Comparison of ENCODE assay signal across 35 cellular contexts in genomic region chr2:227828385-227828990, GRCh38. TPM values are rescaled to one million over a fixed set of nuclear protein-coding genes. Genes with fewer than 3 reads are reported as not detected.
"Had no signal": no experiment of that assay in that cellular context is flagged by ENCODE, and none has a peak within 500 bp of the region (broad histone marks: within the 10 kb centered on the region; RNA-seq: fewer than 3 reads in every experiment).

No MANE protein-coding gene starts in this region.

- H3K36me3 ChIP-seq: ascending aorta had no signal

- H3K4me1 ChIP-seq: ascending aorta had no signal

- H3K4me3 Mint-ChIP-seq: activated B cell treated with CpG ODN at 0.5 μM for 24 hours; activated CD4-positive, alpha-beta memory T cell treated with anti-CD3 and anti-CD28 coated beads, Interleukin-2, amount 10 ng/mL, durations not matched to agents 7 days and 5 days; activated CD4-positive, alpha-beta T cell treated with anti-CD3 and anti-CD28 coated beads for 36 hours; activated CD4-positive, alpha-beta T cell treated with anti-CD3 and anti-CD28 coated beads, Interleukin-2, amount 10 ng/mL, durations not matched to agents 7 days and 5 days; activated CD8-positive, alpha-beta memory T cell treated with anti-CD3 and anti-CD28 coated beads, Interleukin-2, amount 10 ng/mL, durations not matched to agents 7 days and 5 days; activated CD8-positive, alpha-beta T cell treated with anti-CD3 and anti-CD28 coated beads, Interleukin-2, amount 10 ng/mL, durations not matched to agents 7 days and 5 days; activated naive CD4-positive, alpha-beta T cell treated with anti-CD3 and anti-CD28 coated beads, Interleukin-2, amount 10 ng/mL, durations not matched to agents 7 days and 5 days; activated naive CD4-positive, alpha-beta T cell treated with anti-CD3 and anti-CD28 coated beads, Interleukin-2, amount 50 U/mL, for 24 hours; activated naive CD8-positive, alpha-beta T cell; activated naive CD8-positive, alpha-beta T cell treated with anti-CD3 and anti-CD28 coated beads, Interleukin-2, amount 10 ng/mL, durations not matched to agents 7 days and 5 days; activated naive CD8-positive, alpha-beta T cell treated with anti-CD3 and anti-CD28 coated beads, Interleukin-2, amount 50 U/mL, for 24 hours; activated T-cell treated with anti-CD3 and anti-CD28 coated beads, Interleukin-2, amount 50 U/mL, for 24 hours; brain; T-helper 2 cell treated with Interferon-gamma antibody and Interleukin-4, amounts not matched to agents 5 μg/mL and 100 μg/mL, for 36 hours had no signal

- ATAC-seq: activated CD4-positive, alpha-beta T cell treated with anti-CD3 and anti-CD28 coated beads for 36 hours; activated CD8-positive, alpha-beta memory T cell treated with anti-CD3 and anti-CD28 coated beads, Interleukin-2, amount 10 ng/mL, durations not matched to agents 7 days and 5 days; activated CD8-positive, alpha-beta T cell treated with anti-CD3 and anti-CD28 coated beads, Interleukin-2, amount 10 ng/mL, durations not matched to agents 7 days and 5 days; activated naive CD8-positive, alpha-beta T cell treated with anti-CD3 and anti-CD28 coated beads, Interleukin-2, amount 50 U/mL, for 24 hours had no signal

- DNase-seq: activated B cell treated with CpG ODN at 0.5 μM for 24 hours; activated CD4-positive, alpha-beta memory T cell treated with anti-CD3 and anti-CD28 coated beads, Interleukin-2, amount 10 ng/mL, durations not matched to agents 7 days and 5 days; activated CD4-positive, alpha-beta T cell treated with anti-CD3 and anti-CD28 coated beads for 36 hours; activated CD4-positive, alpha-beta T cell treated with anti-CD3 and anti-CD28 coated beads for 48 hours; activated CD4-positive, alpha-beta T cell treated with anti-CD3 and anti-CD28 coated beads, Interleukin-2, amount 10 ng/mL, durations not matched to agents 7 days and 5 days; activated CD4-positive, alpha-beta T cell treated with anti-CD3 and anti-CD28 coated beads, Interleukin-2, amount 50 U/mL, for 48 hours; activated CD4-positive, CD25-positive, alpha-beta regulatory T cell treated with anti-CD3 and anti-CD28 coated beads, Interleukin-2, amount 50 U/mL, for 72 hours; activated CD8-positive, alpha-beta memory T cell treated with anti-CD3 and anti-CD28 coated beads for 24 hours; activated CD8-positive, alpha-beta memory T cell treated with anti-CD3 and anti-CD28 coated beads, Interleukin-2, amount 10 ng/mL, durations not matched to agents 7 days and 5 days; activated CD8-positive, alpha-beta memory T cell treated with anti-CD3 and anti-CD28 coated beads, Interleukin-2, amount 50 U/mL, for 48 hours; activated CD8-positive, alpha-beta T cell treated with anti-CD3 and anti-CD28 coated beads, Interleukin-2, amount 10 ng/mL, durations not matched to agents 7 days and 5 days; activated effector memory CD4-positive, alpha-beta T cell treated with Interleukin-2 at 50 U/mL for 16 hours; activated gamma-delta T cell; activated naive CD4-positive, alpha-beta T cell treated with anti-CD3 and anti-CD28 coated beads, Interleukin-2, amount 10 ng/mL, durations not matched to agents 7 days and 5 days; activated naive CD4-positive, alpha-beta T cell treated with Interleukin-2 at 50 U/mL for 16 hours; activated naive CD8-positive, alpha-beta T cell treated with anti-CD3 and anti-CD28 coated beads, Interleukin-2, amount 10 ng/mL, durations not matched to agents 7 days and 5 days; activated naive CD8-positive, alpha-beta T cell treated with anti-CD3 and anti-CD28 coated beads, Interleukin-2, amount 50 U/mL, for 24 hours; activated T-cell treated with anti-CD3 and anti-CD28 coated beads, Interleukin-2, amount 50 U/mL, for 24 hours; activated T-cell treated with anti-CD3 and anti-CD28 coated beads, Interleukin-2, amount 50 U/mL, for 48 hours; amygdala; anterior cingulate cortex; central memory CD4-positive, alpha-beta T cell; T-helper 2 cell; T-helper 9 cell had no signal

- H3K9me3 ChIP-seq: ascending aorta had no signal

- H3K27me3 Mint-ChIP-seq: activated B cell treated with CpG ODN at 0.5 μM for 24 hours; activated CD4-positive, alpha-beta T cell treated with anti-CD3 and anti-CD28 coated beads, Interleukin-2, amount 10 ng/mL, durations not matched to agents 7 days and 5 days; activated CD8-positive, alpha-beta memory T cell treated with anti-CD3 and anti-CD28 coated beads, Interleukin-2, amount 10 ng/mL, durations not matched to agents 7 days and 5 days; activated T-cell treated with anti-CD3 and anti-CD28 coated beads, Interleukin-2, amount 50 U/mL, for 24 hours had no signal

- H3K4me1 Mint-ChIP-seq: activated B cell treated with CpG ODN at 0.5 μM for 24 hours; activated CD4-positive, alpha-beta T cell treated with anti-CD3 and anti-CD28 coated beads, Interleukin-2, amount 10 ng/mL, durations not matched to agents 7 days and 5 days; activated naive CD4-positive, alpha-beta T cell treated with anti-CD3 and anti-CD28 coated beads, Interleukin-2, amount 10 ng/mL, durations not matched to agents 7 days and 5 days; activated naive CD4-positive, alpha-beta T cell treated with anti-CD3 and anti-CD28 coated beads, Interleukin-2, amount 50 U/mL, for 24 hours; brain had no signal

- H3K36me3 Mint-ChIP-seq: activated CD8-positive, alpha-beta memory T cell treated with anti-CD3 and anti-CD28 coated beads, Interleukin-2, amount 10 ng/mL, durations not matched to agents 7 days and 5 days; activated naive CD4-positive, alpha-beta T cell treated with anti-CD3 and anti-CD28 coated beads, Interleukin-2, amount 10 ng/mL, durations not matched to agents 7 days and 5 days; activated naive CD4-positive, alpha-beta T cell treated with anti-CD3 and anti-CD28 coated beads, Interleukin-2, amount 50 U/mL, for 24 hours; activated naive CD8-positive, alpha-beta T cell; activated naive CD8-positive, alpha-beta T cell treated with anti-CD3 and anti-CD28 coated beads, Interleukin-2, amount 10 ng/mL, durations not matched to agents 7 days and 5 days; brain had no signal

- H3K4me3 ChIP-seq: ascending aorta had no signal

- H3K27ac ChIP-seq: ascending aorta, VCaP had no signal

- FAIRE-seq: TTC549 had no signal

- H3K27ac Mint-ChIP-seq: activated B cell treated with CpG ODN at 0.5 μM for 24 hours; activated CD4-positive, alpha-beta memory T cell treated with anti-CD3 and anti-CD28 coated beads, Interleukin-2, amount 10 ng/mL, durations not matched to agents 7 days and 5 days; activated CD4-positive, alpha-beta T cell treated with anti-CD3 and anti-CD28 coated beads for 36 hours; activated CD4-positive, alpha-beta T cell treated with anti-CD3 and anti-CD28 coated beads, Interleukin-2, amount 10 ng/mL, durations not matched to agents 7 days and 5 days; activated CD8-positive, alpha-beta memory T cell treated with anti-CD3 and anti-CD28 coated beads, Interleukin-2, amount 10 ng/mL, durations not matched to agents 7 days and 5 days; activated CD8-positive, alpha-beta T cell treated with anti-CD3 and anti-CD28 coated beads, Interleukin-2, amount 10 ng/mL, durations not matched to agents 7 days and 5 days; activated naive CD4-positive, alpha-beta T cell treated with anti-CD3 and anti-CD28 coated beads, Interleukin-2, amount 10 ng/mL, durations not matched to agents 7 days and 5 days; activated naive CD4-positive, alpha-beta T cell treated with anti-CD3 and anti-CD28 coated beads, Interleukin-2, amount 50 U/mL, for 24 hours; activated naive CD8-positive, alpha-beta T cell; activated naive CD8-positive, alpha-beta T cell treated with anti-CD3 and anti-CD28 coated beads, Interleukin-2, amount 10 ng/mL, durations not matched to agents 7 days and 5 days; activated naive CD8-positive, alpha-beta T cell treated with anti-CD3 and anti-CD28 coated beads, Interleukin-2, amount 50 U/mL, for 24 hours; activated T-cell treated with anti-CD3 and anti-CD28 coated beads, Interleukin-2, amount 50 U/mL, for 24 hours; activated T-helper 2 cell treated with anti-CD3 and anti-CD28 coated beads, Interferon-gamma antibody, Interleukin-2, Interleukin-4, amounts not matched to agents 10 μg/mL and 5 μg/mL and 100 μg/mL, durations not matched to agents 14 hours and 24 hours and 36 hours; brain; T-helper 2 cell treated with Interferon-gamma antibody and Interleukin-4, amounts not matched to agents 5 μg/mL and 100 μg/mL, for 36 hours had no signal

- H3K27me3 ChIP-seq: ascending aorta had no signal

RNA-seq across cellular contexts. Expression of gene CCL20, which starts 14.8 kb away (rescaled TPM):
- total RNA-seq: activated B cell treated with CpG ODN at 0.5 μM for 24 hours; activated CD8-positive, alpha-beta T cell treated with anti-CD3 and anti-CD28 coated beads, Interleukin-2, amount 10 ng/mL, durations not matched to agents 7 days and 5 days; activated naive CD8-positive, alpha-beta T cell treated with anti-CD3 and anti-CD28 coated beads, Interleukin-2, amount 10 ng/mL, durations not matched to agents 7 days and 5 days; ascending aorta; cardiac septum; cerebellum had no signal

RNA-seq across cellular contexts. Expression of gene DAW1, which starts 42.9 kb away (rescaled TPM):
- total RNA-seq: activated B cell treated with CpG ODN at 0.5 μM for 24 hours; activated CD4-positive, alpha-beta memory T cell treated with anti-CD3 and anti-CD28 coated beads, Interleukin-2, amount 10 ng/mL, durations not matched to agents 7 days and 5 days; activated CD4-positive, alpha-beta T cell treated with anti-CD3 and anti-CD28 coated beads for 36 hours; activated CD4-positive, alpha-beta T cell treated with anti-CD3 and anti-CD28 coated beads, Interleukin-2, amount 10 ng/mL, durations not matched to agents 7 days and 5 days; activated CD8-positive, alpha-beta memory T cell treated with anti-CD3 and anti-CD28 coated beads, Interleukin-2, amount 10 ng/mL, durations not matched to agents 7 days and 5 days; activated CD8-positive, alpha-beta T cell treated with anti-CD3 and anti-CD28 coated beads, Interleukin-2, amount 10 ng/mL, durations not matched to agents 7 days and 5 days; activated naive CD8-positive, alpha-beta T cell treated with anti-CD3 and anti-CD28 coated beads, Interleukin-2, amount 10 ng/mL, durations not matched to agents 7 days and 5 days; activated T-helper 2 cell treated with anti-CD3 and anti-CD28 coated beads, Interferon-gamma antibody, Interleukin-2, Interleukin-4, amounts not matched to agents 10 μg/mL and 5 μg/mL and 100 μg/mL, durations not matched to agents 14 hours and 24 hours and 36 hours; ascending aorta; cardiac septum; T-helper 1 cell treated with Interleukin-12 subunit alpha and Interleukin-12 subunit beta and Interleukin-4 antibody, amounts not matched to agents 30 ng/mL and 1 ng/mL, for 36 hours had no signal
